17 cellular contexts compared by ENCODE assay signal in the genomic region with DNA sequence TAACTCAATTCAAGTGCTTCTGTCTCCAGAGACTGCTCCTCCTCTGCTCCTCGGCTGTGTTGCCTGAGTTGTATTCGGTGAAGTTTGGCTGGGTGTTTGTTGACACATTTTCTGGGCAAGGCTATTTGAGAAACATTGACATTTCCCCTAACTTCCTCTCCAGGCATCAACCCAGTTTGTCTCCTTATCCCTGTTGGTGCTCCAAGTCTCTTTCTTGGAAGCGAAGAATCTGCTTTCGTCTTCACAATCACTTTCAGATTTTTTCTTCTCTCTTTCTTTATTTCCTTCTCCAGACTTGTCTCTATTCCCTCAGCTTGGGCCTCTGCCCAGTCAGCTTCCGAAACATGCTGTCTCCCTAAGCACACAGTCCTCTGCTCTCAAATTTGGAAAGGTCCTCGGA.
DNase-seq lines count a peak whose midpoint lies in the region; ATAC-seq and TF ChIP-seq lines count a peak whose summit lies in the region.
"Had no signal": no experiment of that assay in that cellular context is flagged by ENCODE, and none has a peak within 500 bp of the region (broad histone marks: within the 10 kb centered on the region; RNA-seq: fewer than 3 reads in every experiment).

No MANE protein-coding gene starts in this region.

- H3K36me3 Mint-ChIP-seq in osteocyte (ENCODE audit: unreplicated experiment), result no peaks in the 10 kb centered on the region
- no peaks in the 10 kb centered on the region for H3K36me3 Mint-ChIP-seq in activated CD8-positive, alpha-beta T cell treated with anti-CD3 and anti-CD28 coated beads for 36 hours (ENCODE audit: low read depth)
- H3K36me3 Mint-ChIP-seq: CD8-positive, alpha-beta T cell had no signal

- H3K9me3 ChIP-seq in aorta (ENCODE audit: control insufficient read depth, low read length), result no peaks in the 10 kb centered on the region
- H3K9me3 ChIP-seq: colonic mucosa, HAP-1 had no signal

- DNase-seq in NCI-H446 treated with DMSO at 0.1 percent for 48 hours (lab: John Stamatoyannopoulos, UW) (peak; percentile 40), fibroblast of the aortic adventitia (ENCODE audit: low read depth) (peak; percentile 84), osteocyte (ENCODE audit: extremely low spot score, unreplicated experiment) (no peak), aorta (peak in 1 of 2 donors; percentile 78), ureter (ENCODE audit: low spot score) (no peak)
- DNase-seq in activated CD8-positive, alpha-beta T cell treated with anti-CD3 and anti-CD28 coated beads for 36 hours, result no peak
- DNase-seq: activated CD4-positive, alpha-beta memory T cell treated with anti-CD3 and anti-CD28 coated beads, Interleukin-2, amount 10 ng/mL, durations not matched to agents 7 days and 5 days; amniotic stem cell; CD8-positive, alpha-beta T cell; colonic mucosa; left colon; NCI-H2029 treated with DMSO at 0.1 percent for 48 hours; NCI-H526 treated with DMSO at 0.1 percent for 48 hours; PC-9 had no signal

- H3K27ac Mint-ChIP-seq in osteocyte (ENCODE audit: unreplicated experiment), result peak overlapping the region; percentile 15
- H3K27ac Mint-ChIP-seq in activated CD8-positive, alpha-beta T cell treated with anti-CD3 and anti-CD28 coated beads for 36 hours, result no peak overlapping the region
- H3K27ac Mint-ChIP-seq: activated CD4-positive, alpha-beta memory T cell treated with anti-CD3 and anti-CD28 coated beads, Interleukin-2, amount 10 ng/mL, durations not matched to agents 7 days and 5 days; activated T-helper 17 cell treated with anti-CD3 and anti-CD28 coated beads, Interleukin-2, amount 50 U/mL, for 72 hours; CD8-positive, alpha-beta T cell had no signal

- POLR2A ChIA-PET in activated CD8-positive, alpha-beta T cell treated with anti-CD3 and anti-CD28 coated beads for 36 hours (lab: Charles Lee), result interaction anchor here (1.1 kb wide), 1 partner anchor 9 kb away, joined by 3 read pairs; no protein-coding TSS in a partner anchor

- H3K4me1 Mint-ChIP-seq in osteocyte (ENCODE audit: unreplicated experiment), result peaks cover 27% of the 10 kb centered on the region
- H3K4me1 Mint-ChIP-seq in activated CD8-positive, alpha-beta T cell treated with anti-CD3 and anti-CD28 coated beads for 36 hours (ENCODE audit: low read depth), result peaks cover 9% of the 10 kb centered on the region
- H3K4me1 Mint-ChIP-seq: activated CD4-positive, alpha-beta memory T cell treated with anti-CD3 and anti-CD28 coated beads, Interleukin-2, amount 10 ng/mL, durations not matched to agents 7 days and 5 days had no signal

- peaks cover 0 to 3% of the 10 kb centered on the region in 2 donors for H3K4me1 ChIP-seq in aorta (ENCODE audit: control insufficient read depth in 1 of 2, insufficient read depth in 2 of 2, low read length in 2 of 2)
- H3K4me1 ChIP-seq: colonic mucosa, HAP-1 had no signal

- no peak for TF ChIP-seq CTCF in fibroblast of the aortic adventitia (IDR thresholded peaks at IDR 0.05; ENCODE audit: insufficient read depth, low read length)
- TF ChIP-seq CTCF in osteocyte (IDR thresholded peaks at IDR 0.05), result no peak
- no peak for TF ChIP-seq CTCF in activated CD8-positive, alpha-beta T cell treated with anti-CD3 and anti-CD28 coated beads for 36 hours (IDR thresholded peaks at IDR 0.05)

- WGBS in aorta, 2 donors, result 3 to 5% methylated on average over 6 of the region's 6 CpGs

- no peaks in the 10 kb centered on the region for H3K36me3 ChIP-seq in aorta (ENCODE audit: control insufficient read depth in 1 of 2, insufficient read depth in 2 of 2, low read length in 1 of 2)
- H3K36me3 ChIP-seq: colonic mucosa, HAP-1 had no signal

- CTCF ChIA-PET in activated CD8-positive, alpha-beta T cell treated with anti-CD3 and anti-CD28 coated beads for 36 hours (lab: Charles Lee), result interaction anchor here (0.7 kb wide), 1 partner anchor 41 kb away, joined by 3 read pairs; no protein-coding TSS in a partner anchor

- no peak overlapping the region for H3K4me3 Mint-ChIP-seq in osteocyte (ENCODE audit: unreplicated experiment)
- H3K4me3 Mint-ChIP-seq in activated CD8-positive, alpha-beta T cell treated with anti-CD3 and anti-CD28 coated beads for 36 hours, result no peak overlapping the region
- H3K4me3 Mint-ChIP-seq: activated CD4-positive, alpha-beta memory T cell treated with anti-CD3 and anti-CD28 coated beads, Interleukin-2, amount 10 ng/mL, durations not matched to agents 7 days and 5 days; activated T-helper 17 cell treated with anti-CD3 and anti-CD28 coated beads, Interleukin-2, amount 50 U/mL, for 72 hours; CD8-positive, alpha-beta T cell had no signal

- H3K4me3 ChIP-seq in fibroblast of the aortic adventitia (ENCODE audit: low read depth, low read length) (peak overlapping the region; percentile 25), aorta (ENCODE audit: low read length in 2 of 2) (no peak overlapping the region)
- H3K4me3 ChIP-seq: colonic mucosa, HAP-1, PC-9 had no signal

- ATAC-seq in aorta (ENCODE audit: low FRiP score) (peak; percentile 78), HG02678 (IDR thresholded peaks at IDR 0.05; ENCODE audit: unreplicated experiment) (no peak)
- no peak for ATAC-seq in activated CD8-positive, alpha-beta T cell treated with anti-CD3 and anti-CD28 coated beads for 36 hours
- ATAC-seq: CD8-positive, alpha-beta T cell; left colon had no signal

- intact Hi-C loops in aorta (cut with DNase I), result no loop called here
- intact Hi-C loops in activated CD8-positive, alpha-beta T cell treated with anti-CD3 and anti-CD28 coated beads for 36 hours (cut with micrococcal nuclease), result no loop called here

- no peak overlapping the region for H3K27ac ChIP-seq in aorta (ENCODE audit: low read depth in 1 of 2, low read length in 2 of 2)
- H3K27ac ChIP-seq: colonic mucosa, PC-9 had no signal

- H3K27me3 ChIP-seq in aorta (ENCODE audit: control insufficient read depth in 1 of 2, insufficient read depth in 2 of 2, low read length in 1 of 2), result no peaks in the 10 kb centered on the region
- H3K27me3 ChIP-seq: colonic mucosa had no signal

- no peaks in the 10 kb centered on the region for H3K27me3 Mint-ChIP-seq in osteocyte (ENCODE audit: unreplicated experiment)
- peaks cover 13% of the 10 kb centered on the region for H3K27me3 Mint-ChIP-seq in activated CD8-positive, alpha-beta T cell treated with anti-CD3 and anti-CD28 coated beads for 36 hours

- no peaks in the 10 kb centered on the region for H3K9me3 Mint-ChIP-seq in osteocyte (ENCODE audit: unreplicated experiment)
- H3K9me3 Mint-ChIP-seq in activated CD8-positive, alpha-beta T cell treated with anti-CD3 and anti-CD28 coated beads for 36 hours, result no peaks in the 10 kb centered on the region
- H3K9me3 Mint-ChIP-seq: activated CD4-positive, alpha-beta memory T cell treated with anti-CD3 and anti-CD28 coated beads, Interleukin-2, amount 10 ng/mL, durations not matched to agents 7 days and 5 days; activated T-helper 17 cell treated with anti-CD3 and anti-CD28 coated beads, Interleukin-2, amount 50 U/mL, for 72 hours; CD8-positive, alpha-beta T cell had no signal

Comparison
In these comparisons a context has a peak if more than half of its experiments do, and no peak if none do; other contexts are left out.
1. DNase-seq: peak in NCI-H446 treated with DMSO at 0.1 percent for 48 hours (single experiment) and fibroblast of the aortic adventitia (single experiment); none in osteocyte (single experiment), activated CD8-positive, alpha-beta T cell treated with anti-CD3 and anti-CD28 coated beads for 36 hours (single experiment) and ureter (single experiment).